ENCODE assay signal across 1 cellular context in genomic region chr9:26955921-26956886, GRCh38.
TF ChIP-seq lines count a peak whose summit lies in the region.

TSS of gene IFT74 (plus strand) at chr9:26956412. CDS start at chr9:26961968, 5,556 bp downstream.

TF ChIP-seq in HepG2, 621 proteins besides CTCF, POLR2A, EP300 and RAD21 (continued from another document):
- TF ChIP-seq, protein P1, sequence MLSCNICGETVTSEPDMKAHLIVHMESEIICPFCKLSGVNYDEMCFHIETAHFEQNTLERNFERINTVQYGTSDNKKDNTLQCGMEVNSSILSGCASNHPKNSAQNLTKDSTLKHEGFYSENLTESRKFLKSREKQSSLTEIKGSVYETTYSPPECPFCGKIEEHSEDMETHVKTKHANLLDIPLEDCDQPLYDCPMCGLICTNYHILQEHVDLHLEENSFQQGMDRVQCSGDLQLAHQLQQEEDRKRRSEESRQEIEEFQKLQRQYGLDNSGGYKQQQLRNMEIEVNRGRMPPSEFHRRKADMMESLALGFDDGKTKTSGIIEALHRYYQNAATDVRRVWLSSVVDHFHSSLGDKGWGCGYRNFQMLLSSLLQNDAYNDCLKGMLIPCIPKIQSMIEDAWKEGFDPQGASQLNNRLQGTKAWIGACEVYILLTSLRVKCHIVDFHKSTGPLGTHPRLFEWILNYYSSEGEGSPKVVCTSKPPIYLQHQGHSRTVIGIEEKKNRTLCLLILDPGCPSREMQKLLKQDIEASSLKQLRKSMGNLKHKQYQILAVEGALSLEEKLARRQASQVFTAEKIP (CRISPR knock-in tag; IDR thresholded peaks at IDR 0.05; ENCODE audit: borderline replicate concordance), result no peak
- TF ChIP-seq ZC3H4 (CRISPR knock-in tag; IDR thresholded peaks at IDR 0.05; ENCODE audit: borderline replicate concordance), result no peak
- 0 out of 2 replicates have a peak, but pooled peaks have one; percentile 27 for TF ChIP-seq GFI1 (CRISPR knock-in tag; IDR thresholded peaks at IDR 0.05; ENCODE audit: borderline replicate concordance)
- 0 out of 2 replicates have a peak, but pooled peaks have one; percentile 19 for TF ChIP-seq ZNF766 (CRISPR knock-in tag; IDR thresholded peaks at IDR 0.05; ENCODE audit: borderline replicate concordance)
- peak; percentile 29; the same call in 1 of the 2 replicates for TF ChIP-seq ELF3 (CRISPR knock-in tag; IDR thresholded peaks at IDR 0.05)
- no peak for TF ChIP-seq ETV6 (CRISPR knock-in tag; conservative IDR thresholded peaks at IDR 0.05)
- no peak for TF ChIP-seq ZNF230 (CRISPR knock-in tag; IDR thresholded peaks at IDR 0.05)
- no peak for TF ChIP-seq KLF6 (CRISPR knock-in tag; IDR thresholded peaks at IDR 0.05)
- TF ChIP-seq ZNF431 (CRISPR knock-in tag; IDR thresholded peaks at IDR 0.05; ENCODE audit: borderline replicate concordance, low read depth), result no peak
- TF ChIP-seq ZBTB7B (CRISPR knock-in tag; IDR thresholded peaks at IDR 0.05), result no peak
- no peak for TF ChIP-seq ZBTB42 (CRISPR knock-in tag; IDR thresholded peaks at IDR 0.05)
- TF ChIP-seq TCF7L2 (IDR thresholded peaks at IDR 0.05; ENCODE audit: low read depth, low read length), result no peak
- TF ChIP-seq ZNF33A (CRISPR knock-in tag; IDR thresholded peaks at IDR 0.05; ENCODE audit: borderline replicate concordance), result no peak
- TF ChIP-seq SMAD3 (CRISPR knock-in tag; IDR thresholded peaks at IDR 0.05), result peak; percentile 55; the same call in 1 of the 2 replicates
- 0 out of 2 replicates have a peak, but pooled peaks have one; percentile 54 for TF ChIP-seq AHR (CRISPR knock-in tag; IDR thresholded peaks at IDR 0.05)
- TF ChIP-seq FOXP1 (IDR thresholded peaks at IDR 0.05), result no peak
- peak; percentile 10; the same call in 1 of the 2 replicates for TF ChIP-seq FOXP1 (CRISPR knock-in tag; IDR thresholded peaks at IDR 0.05)
- no peak for TF ChIP-seq ZNF614 (CRISPR knock-in tag; IDR thresholded peaks at IDR 0.05; ENCODE audit: borderline replicate concordance)
- peak; percentile 58; the same call in 1 of the 2 replicates for TF ChIP-seq KLF11 (CRISPR knock-in tag; IDR thresholded peaks at IDR 0.05)
- TF ChIP-seq MBD4 (IDR thresholded peaks at IDR 0.05; ENCODE audit: borderline replicate concordance, low read length), result no peak
- no peak for TF ChIP-seq ESRRA (CRISPR knock-in tag; IDR thresholded peaks at IDR 0.05; ENCODE audit: low read depth)
- TF ChIP-seq ZNF24 (IDR thresholded peaks at IDR 0.05), result no peak
- TF ChIP-seq YY1 (IDR thresholded peaks at IDR 0.05; ENCODE audit: insufficient read depth, insufficient replicate concordance, low read depth, low read length), result no peak
- no peak for TF ChIP-seq DPF2 (CRISPR knock-in tag; IDR thresholded peaks at IDR 0.05; ENCODE audit: borderline replicate concordance, low read depth)
- TF ChIP-seq BORCS8-MEF2B (CRISPR knock-in tag; IDR thresholded peaks at IDR 0.05), result 0 out of 2 replicates have a peak, but pooled peaks have one; percentile 0
- TF ChIP-seq ZNF563 (CRISPR knock-in tag; IDR thresholded peaks at IDR 0.05), result peak; percentile 61; the same call in 1 of the 2 replicates
- TF ChIP-seq ARNTL (CRISPR knock-in tag; IDR thresholded peaks at IDR 0.05), result peak; percentile 72; the same call in 1 of the 2 replicates
- TF ChIP-seq, protein P2, sequence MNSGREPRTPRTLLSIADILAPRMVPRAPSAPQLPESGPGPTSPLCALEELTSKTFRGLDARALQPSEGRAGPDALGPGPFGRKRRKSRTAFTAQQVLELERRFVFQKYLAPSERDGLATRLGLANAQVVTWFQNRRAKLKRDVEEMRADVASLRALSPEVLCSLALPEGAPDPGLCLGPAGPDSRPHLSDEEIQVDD (CRISPR knock-in tag; IDR thresholded peaks at IDR 0.05; ENCODE audit: borderline replicate concordance), result no peak
- 0 out of 2 replicates have a peak, but pooled peaks have one; percentile 60 for TF ChIP-seq ZNF775 (CRISPR knock-in tag; IDR thresholded peaks at IDR 0.05; ENCODE audit: borderline replicate concordance)
- TF ChIP-seq HDAC1 (CRISPR knock-in tag; IDR thresholded peaks at IDR 0.05), result peak; percentile 73
- 0 out of 2 replicates have a peak, but pooled peaks have one; percentile 19 for TF ChIP-seq FOXP4 (CRISPR knock-in tag; IDR thresholded peaks at IDR 0.05)
- no peak for TF ChIP-seq HIC2 (CRISPR knock-in tag; IDR thresholded peaks at IDR 0.05; ENCODE audit: low read depth)
- no peak for TF ChIP-seq ZNF530 (CRISPR knock-in tag; IDR thresholded peaks at IDR 0.05; ENCODE audit: low read depth)
- TF ChIP-seq ZNF235 (CRISPR knock-in tag; IDR thresholded peaks at IDR 0.05; ENCODE audit: borderline replicate concordance), result no peak
- TF ChIP-seq, protein P3, sequence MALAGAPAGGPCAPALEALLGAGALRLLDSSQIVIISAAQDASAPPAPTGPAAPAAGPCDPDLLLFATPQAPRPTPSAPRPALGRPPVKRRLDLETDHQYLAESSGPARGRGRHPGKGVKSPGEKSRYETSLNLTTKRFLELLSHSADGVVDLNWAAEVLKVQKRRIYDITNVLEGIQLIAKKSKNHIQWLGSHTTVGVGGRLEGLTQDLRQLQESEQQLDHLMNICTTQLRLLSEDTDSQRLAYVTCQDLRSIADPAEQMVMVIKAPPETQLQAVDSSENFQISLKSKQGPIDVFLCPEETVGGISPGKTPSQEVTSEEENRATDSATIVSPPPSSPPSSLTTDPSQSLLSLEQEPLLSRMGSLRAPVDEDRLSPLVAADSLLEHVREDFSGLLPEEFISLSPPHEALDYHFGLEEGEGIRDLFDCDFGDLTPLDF (CRISPR knock-in tag; IDR thresholded peaks at IDR 0.05), result no peak
- peak; percentile 67 for TF ChIP-seq CEBPB (IDR thresholded peaks at IDR 0.05; ENCODE audit: borderline replicate concordance, low read depth, low read length)
- TF ChIP-seq ZNF558 (CRISPR knock-in tag; IDR thresholded peaks at IDR 0.05; ENCODE audit: borderline replicate concordance), result peak; percentile 68; the same call in 1 of the 2 replicates
- 0 out of 2 replicates have a peak, but pooled peaks have one; percentile 39 for TF ChIP-seq ZNF605 (CRISPR knock-in tag; IDR thresholded peaks at IDR 0.05)
- no peak for TF ChIP-seq ZNF891 (CRISPR knock-in tag; IDR thresholded peaks at IDR 0.05)
- TF ChIP-seq ZNF296 (CRISPR knock-in tag; conservative IDR thresholded peaks at IDR 0.05), result no peak
- TF ChIP-seq ZSCAN22 (CRISPR knock-in tag; IDR thresholded peaks at IDR 0.05), result no peak
- peak; percentile 86 for TF ChIP-seq HNRNPLL (IDR thresholded peaks at IDR 0.05; ENCODE audit: low read depth, low read length, poor library complexity, severe bottlenecking)
- no peak for TF ChIP-seq SMARCE1 (IDR thresholded peaks at IDR 0.05; ENCODE audit: borderline replicate concordance)
- no peak for TF ChIP-seq ZNF451 (CRISPR knock-in tag; IDR thresholded peaks at IDR 0.05)
- TF ChIP-seq ZNF234 (CRISPR knock-in tag; conservative IDR thresholded peaks at IDR 0.05), result no peak
- peak; percentile 88 for TF ChIP-seq HES4 (CRISPR knock-in tag; IDR thresholded peaks at IDR 0.05; ENCODE audit: borderline replicate concordance)
- no peak for TF ChIP-seq ZBTB10 (CRISPR knock-in tag; IDR thresholded peaks at IDR 0.05; ENCODE audit: borderline replicate concordance)
- peak; percentile 60; the same call in 1 of the 2 replicates for TF ChIP-seq MYC (CRISPR knock-in tag; IDR thresholded peaks at IDR 0.05; ENCODE audit: borderline replicate concordance)
- peak in 1 of 2 experiments; percentile 69; a peak in 2 of 4 replicates for TF ChIP-seq KLF16 (CRISPR knock-in tag; IDR thresholded peaks at IDR 0.05)
- TF ChIP-seq TAF1 (CRISPR knock-in tag; IDR thresholded peaks at IDR 0.05), result peak; percentile 76
- peak; percentile 90 for TF ChIP-seq ZNF777 (CRISPR knock-in tag; IDR thresholded peaks at IDR 0.05)
- TF ChIP-seq CEBPG (CRISPR knock-in tag; IDR thresholded peaks at IDR 0.05), result peak; percentile 73
- TF ChIP-seq AKAP8 (CRISPR knock-in tag; IDR thresholded peaks at IDR 0.05), result no peak
- TF ChIP-seq ZSCAN30 (CRISPR knock-in tag; IDR thresholded peaks at IDR 0.05), result peak; percentile 34; the same call in 1 of the 2 replicates
- no peak for TF ChIP-seq ZNF136 (CRISPR knock-in tag; IDR thresholded peaks at IDR 0.05; ENCODE audit: low read depth)
